ENCODE assay signal across 1 cellular context in genomic region chr6:131532476-131533108, GRCh38.
TF ChIP-seq lines count a peak whose summit lies in the region.

No MANE protein-coding gene starts in this region.

TF ChIP-seq in HepG2, 621 proteins besides CTCF, POLR2A, EP300 and RAD21:
- TF ChIP-seq BCLAF1 (IDR thresholded peaks at IDR 0.05) = no peak
- TF ChIP-seq RFX1 (IDR thresholded peaks at IDR 0.05) = 0 out of 2 replicates have a peak, but pooled peaks have one; percentile 2
